Comparison of ENCODE assay signal across 1 cellular context in the genomic region with DNA sequence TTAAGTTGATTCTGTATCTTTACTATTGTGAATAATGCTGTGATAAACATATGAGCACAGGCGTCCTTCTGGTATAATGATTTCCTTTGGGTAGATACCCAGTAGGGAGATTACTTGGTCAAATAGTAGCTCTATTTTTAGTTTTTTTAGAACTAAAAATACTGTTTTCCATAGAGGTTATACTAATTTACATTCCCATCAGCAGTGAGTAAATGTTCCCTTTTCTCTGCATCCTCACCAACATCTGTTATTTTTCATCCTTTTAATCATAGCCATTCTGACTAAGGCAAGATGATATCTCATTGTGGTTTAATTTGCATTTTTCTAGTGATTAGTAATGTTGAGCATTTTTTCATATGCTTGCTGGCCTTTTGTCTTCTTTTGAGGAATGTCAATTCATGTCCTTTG.
TF ChIP-seq lines count a peak whose summit lies in the region.

No MANE protein-coding gene starts in this region.

TF ChIP-seq in endothelial cell of umbilical vein, 7 proteins besides CTCF, POLR2A, EP300 and RAD21 (continued from another document):
- TF ChIP-seq GATA2 (IDR thresholded peaks at IDR 0.05; ENCODE audit: insufficient read depth, insufficient read length, low read depth, low read length) = peak; percentile 19
TF ChIP-seq in endothelial cell of umbilical vein: peak in this region for 1.
